27 cellular contexts compared by ENCODE assay signal in genomic region chr17:48679385-48680096, GRCh38. TPM values are rescaled to one million over a fixed set of nuclear protein-coding genes. Genes with fewer than 3 reads are reported as not detected.
"Had no signal": no experiment of that assay in that cellular context is flagged by ENCODE, and none has a peak within 500 bp of the region (broad histone marks: within the 10 kb centered on the region; RNA-seq: fewer than 3 reads in every experiment).

No MANE protein-coding gene starts in this region.

- H3K36me3 ChIP-seq: cardiac muscle cell, esophagus muscularis mucosa, lower lobe of right lung, neutrophil, pancreas, sigmoid colon, spleen, upper lobe of left lung had no signal

- H3K4me1 ChIP-seq: pancreas, testis had no signal

- ATAC-seq: activated T-helper 17 cell treated with anti-CD3 and anti-CD28 coated beads, Interleukin-2, amount 50 U/mL, for 72 hours; stimulated activated memory B cell treated with anti-CD40 and anti-IgM and Interleukin-4, amounts not matched to agents 10 μg/mL and 1 μg/mL and 100 μg/mL, for 72 hours had no signal

- DNase-seq: activated B cell treated with CpG ODN at 0.5 μM for 24 hours; activated CD4-positive, alpha-beta memory T cell treated with anti-CD3 and anti-CD28 coated beads for 36 hours; activated CD4-positive, alpha-beta T cell treated with anti-CD3 and anti-CD28 coated beads for 4 hours; activated CD8-positive, alpha-beta memory T cell treated with anti-CD3 and anti-CD28 coated beads, Interleukin-2, amount 10 ng/mL, durations not matched to agents 7 days and 5 days; activated naive CD4-positive, alpha-beta T cell; activated naive CD8-positive, alpha-beta T cell treated with anti-CD3 and anti-CD28 coated beads for 36 hours; activated T-cell treated with anti-CD3 and anti-CD28 coated beads, Interleukin-2, amount 50 U/mL, for 1 hour; amniotic stem cell; effector memory CD4-positive, alpha-beta T cell; hippocampal formation; islet precursor cell; lower lobe of right lung; natural killer cell; pancreas; sigmoid colon; spleen; stimulated activated CD4-positive, alpha-beta T cell treated with anti-CD3 and anti-CD28 coated beads, Interleukin-4, amount 100 ng/mL, for 4 hours; T-helper 9 cell; testis; upper lobe of left lung had no signal

- H3K27me3 ChIP-seq: testis had no signal

- H3K4me3 ChIP-seq: cardiac muscle cell, esophagus muscularis mucosa, lower lobe of right lung, pancreas, sigmoid colon, spleen, testis, upper lobe of left lung had no signal

- H3K27ac ChIP-seq: cardiac muscle cell, esophagus muscularis mucosa, lower lobe of right lung, neutrophil, pancreas, sigmoid colon, spleen, testis, upper lobe of left lung had no signal

- H3K9me3 ChIP-seq: esophagus muscularis mucosa, lower lobe of right lung, neutrophil, pancreas, sigmoid colon, spleen, testis, upper lobe of left lung had no signal

RNA-seq across cellular contexts. Expression of gene PRAC1, which starts 42.8 kb away (rescaled TPM):
- total RNA-seq: activated B cell treated with CpG ODN at 0.5 μM for 24 hours; activated CD4-positive, alpha-beta memory T cell treated with anti-CD3 and anti-CD28 coated beads for 36 hours; activated CD8-positive, alpha-beta memory T cell treated with anti-CD3 and anti-CD28 coated beads, Interleukin-2, amount 10 ng/mL, durations not matched to agents 7 days and 5 days; activated naive CD8-positive, alpha-beta T cell treated with anti-CD3 and anti-CD28 coated beads for 36 hours; activated T-helper 17 cell treated with anti-CD3 and anti-CD28 coated beads, Interleukin-2, amount 50 U/mL, for 72 hours; cardiac muscle cell; chondrocyte; endothelial cell of umbilical vein; esophagus muscularis mucosa; lower lobe of right lung; natural killer cell; pancreas; spleen; testis; upper lobe of left lung had no signal
- polyA plus RNA-seq: cardiac muscle cell, endothelial cell of umbilical vein, pancreas, spleen had no signal

RNA-seq across cellular contexts. Expression of gene PRAC2, which starts 43.4 kb away (rescaled TPM):
- total RNA-seq: activated B cell treated with CpG ODN at 0.5 μM for 24 hours; activated CD4-positive, alpha-beta memory T cell treated with anti-CD3 and anti-CD28 coated beads for 36 hours; activated CD8-positive, alpha-beta memory T cell treated with anti-CD3 and anti-CD28 coated beads, Interleukin-2, amount 10 ng/mL, durations not matched to agents 7 days and 5 days; activated naive CD8-positive, alpha-beta T cell treated with anti-CD3 and anti-CD28 coated beads for 36 hours; activated T-helper 17 cell treated with anti-CD3 and anti-CD28 coated beads, Interleukin-2, amount 50 U/mL, for 72 hours; cardiac muscle cell; chondrocyte; endothelial cell of umbilical vein; esophagus muscularis mucosa; lower lobe of right lung; natural killer cell; pancreas; spleen; upper lobe of left lung had no signal
- polyA plus RNA-seq: cardiac muscle cell, endothelial cell of umbilical vein, pancreas, spleen had no signal

RNA-seq across cellular contexts. Expression of gene HOXB13, which starts 49.0 kb away (rescaled TPM):
- total RNA-seq: activated B cell treated with CpG ODN at 0.5 μM for 24 hours; activated CD4-positive, alpha-beta memory T cell treated with anti-CD3 and anti-CD28 coated beads for 36 hours; activated CD8-positive, alpha-beta memory T cell treated with anti-CD3 and anti-CD28 coated beads, Interleukin-2, amount 10 ng/mL, durations not matched to agents 7 days and 5 days; activated naive CD8-positive, alpha-beta T cell treated with anti-CD3 and anti-CD28 coated beads for 36 hours; activated T-helper 17 cell treated with anti-CD3 and anti-CD28 coated beads, Interleukin-2, amount 50 U/mL, for 72 hours; cardiac muscle cell; chondrocyte; endothelial cell of umbilical vein; esophagus muscularis mucosa; lower lobe of right lung; natural killer cell; spleen; upper lobe of left lung had no signal
- polyA plus RNA-seq: cardiac muscle cell, endothelial cell of umbilical vein, pancreas had no signal

RNA-seq across cellular contexts. Expression of gene HOXB9, which starts 53.4 kb away (rescaled TPM):
- total RNA-seq: cardiac muscle cell, esophagus muscularis mucosa, lower lobe of right lung had no signal
- polyA plus RNA-seq: cardiac muscle cell, pancreas had no signal
